ENCODE assay signal across 14 cellular contexts in the genomic region with DNA sequence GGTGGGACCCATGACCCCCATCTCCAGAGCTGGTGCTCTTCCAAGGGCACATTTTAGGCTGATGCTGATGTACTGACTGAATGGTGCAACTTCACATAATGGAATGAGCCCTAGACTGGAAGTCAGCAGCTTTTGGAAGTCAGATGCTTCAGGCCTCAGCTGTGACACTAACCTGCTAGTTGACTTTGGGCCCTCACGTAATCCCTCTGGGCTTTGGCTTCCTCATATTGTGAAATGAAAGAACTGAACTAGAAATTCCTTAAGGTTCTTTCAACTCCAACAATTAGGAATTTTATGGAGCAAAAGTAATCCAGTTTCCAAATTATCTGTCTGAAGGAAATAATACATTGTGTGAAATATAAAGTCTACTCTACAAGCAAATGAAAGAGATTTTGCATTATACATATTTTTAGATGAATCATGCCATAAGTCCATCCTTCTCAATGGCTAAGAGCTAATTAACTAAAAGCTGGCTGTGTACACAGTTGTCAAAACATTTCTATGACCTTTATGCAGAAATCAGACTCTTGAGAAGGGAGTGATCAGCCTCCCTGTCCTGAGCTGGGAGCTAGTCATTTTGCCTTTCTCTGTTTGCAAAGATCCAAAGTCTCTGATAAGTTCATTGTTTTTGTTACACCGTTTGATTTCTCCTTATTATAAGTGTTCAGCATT.
A peak's percentile ranks its signal among the peaks of the same experiment; 100 is the strongest.
DNase-seq lines count a peak whose midpoint lies in the region; ATAC-seq and TF ChIP-seq lines count a peak whose summit lies in the region.
"Had no signal": no experiment of that assay in that cellular context is flagged by ENCODE, and none has a peak within 500 bp of the region (broad histone marks: within the 10 kb centered on the region; RNA-seq: fewer than 3 reads in every experiment).

No MANE protein-coding gene starts in this region.

- TF ChIP-seq CTCF in heart right ventricle (IDR thresholded peaks at IDR 0.05) (no peak), left ventricle myocardium inferior (IDR thresholded peaks at IDR 0.05; ENCODE audit: borderline replicate concordance) (no peak), brain microvascular endothelial cell (IDR thresholded peaks at IDR 0.05; ENCODE audit: low read depth, low read length, missing control alignments) (no peak), mesothelial cell of epicardium (IDR thresholded peaks at IDR 0.05; ENCODE audit: unreplicated experiment) (no peak), tibial nerve (IDR thresholded peaks at IDR 0.05) (no peak), tibial artery (IDR thresholded peaks at IDR 0.05) (no peak), GM23338 (conservative IDR thresholded peaks at IDR 0.05; ENCODE audit: low read depth in 2 of 2) (no peak)

- H3K9me2 ChIP-seq in GM23338 (ENCODE audit: insufficient read depth), result no peaks in the 10 kb centered on the region

- H3K27me3 Mint-ChIP-seq in mesothelial cell of epicardium (ENCODE audit: low read depth), result no peaks in the 10 kb centered on the region
- peaks cover 3% of the 10 kb centered on the region for H3K27me3 Mint-ChIP-seq in GM23338 (ENCODE audit: insufficient read depth, low read depth, poor library complexity)

- DNase-seq in heart right ventricle (no peak), left ventricle myocardium inferior (no peak), brain microvascular endothelial cell (no peak), mesothelial cell of epicardium (ENCODE audit: low spot score in 2 of 2, unreplicated experiment in 2 of 2) (no peak), tibial nerve (ENCODE audit: low spot score in 2 of 2) (peak; percentile 33 to 59), HuH-7 (ENCODE audit: low spot score) (no peak), tibial artery (no peak), GM23338 (ENCODE audit: low spot score) (no peak)
- DNase-seq: activated gamma-delta T cell; effector memory CD4-positive, alpha-beta T cell; NCI-H1417; stimulated activated CD4-positive, alpha-beta T cell treated with anti-CD3 and anti-CD28 coated beads, Interleukin-2, amount 100 ng/mL, for 24 hours; WERI-Rb-1 had no signal

- peaks cover 0 to 29% (median 9%) of the 10 kb centered on the region in 9 donors for H3K4me1 ChIP-seq in heart right ventricle
- peaks cover 26% of the 10 kb centered on the region for H3K4me1 ChIP-seq in left ventricle myocardium inferior
- H3K4me1 ChIP-seq in tibial nerve, result peaks cover 0 to 12% (median 3%) of the 10 kb centered on the region in 4 donors
- no peaks in the 10 kb centered on the region for H3K4me1 ChIP-seq in tibial artery
- no peaks in the 10 kb centered on the region for H3K4me1 ChIP-seq in GM23338 (ENCODE audit: insufficient read depth)
- H3K4me1 ChIP-seq: prostate gland had no signal

- H3K27me3 ChIP-seq in heart right ventricle (no peaks in the 10 kb centered on the region), left ventricle myocardium inferior (ENCODE audit: low read depth) (no peaks in the 10 kb centered on the region), brain microvascular endothelial cell (replicated peaks) (no peaks in the 10 kb centered on the region), tibial nerve (no peaks in the 10 kb centered on the region), tibial artery (no peaks in the 10 kb centered on the region), GM23338 (ENCODE audit: insufficient read depth) (no peaks in the 10 kb centered on the region)

- in situ Hi-C loops in brain microvascular endothelial cell (cut with HindIII; ENCODE audit: low pct_ligation_motif_present, low sequenced_read_pairs), result no loop called here

- no peaks in the 10 kb centered on the region for H3K79me2 ChIP-seq in GM23338 (replicated peaks; ENCODE audit: insufficient read depth)

- H3K36me3 Mint-ChIP-seq in mesothelial cell of epicardium (peaks cover 19% of the 10 kb centered on the region), GM23338 (ENCODE audit: low read depth) (peaks cover 11% of the 10 kb centered on the region)

- H3K27ac Mint-ChIP-seq in mesothelial cell of epicardium (peak overlapping the region; percentile 39), GM23338 (no peak overlapping the region)

- intact Hi-C loops in heart right ventricle (cut with DNase I) (no loop called here), left ventricle myocardium inferior (cut with micrococcal nuclease) (no loop called here), tibial artery (cut with DNase I; ENCODE audit: low total_unique reads) (no loop called here)

- H3K4me3 ChIP-seq in heart right ventricle (no peak overlapping the region), left ventricle myocardium inferior (no peak overlapping the region), brain microvascular endothelial cell (ENCODE audit: low read depth, low read length) (no peak overlapping the region), tibial nerve (no peak overlapping the region), tibial artery (no peak overlapping the region), GM23338 (no peak overlapping the region)
- H3K4me3 ChIP-seq: prostate gland had no signal

- no peak overlapping the region for H2AFZ ChIP-seq in GM23338

- peaks cover 5% of the 10 kb centered on the region for H3K9me3 Mint-ChIP-seq in mesothelial cell of epicardium
- H3K9me3 Mint-ChIP-seq in GM23338, result peaks cover 13% of the 10 kb centered on the region; the same call in 2 of the 3 replicates

- H3K9me3 ChIP-seq in heart right ventricle, result peaks cover 0 to 7% (median 0%) of the 10 kb centered on the region in 11 donors
- no peaks in the 10 kb centered on the region for H3K9me3 ChIP-seq in left ventricle myocardium inferior (replicated peaks)
- H3K9me3 ChIP-seq in tibial nerve, result no peaks in the 10 kb centered on the region
- H3K9me3 ChIP-seq in tibial artery, result peaks cover 0 to 8% (median 0%) of the 10 kb centered on the region in 3 donors
- H3K9me3 ChIP-seq: prostate gland had no signal

- WGBS in heart right ventricle, 2 donors, result 40 to 61% methylated on average over 2 of the region's 2 CpGs
- 37 to 71% methylated on average over 2 of the region's 2 CpGs for WGBS in tibial nerve, 2 donors

- H3K4me1 Mint-ChIP-seq in mesothelial cell of epicardium (peaks cover 6% of the 10 kb centered on the region), GM23338 (peaks cover 7% of the 10 kb centered on the region; the same call in 2 of the 3 replicates)

- H3K4me3 Mint-ChIP-seq in mesothelial cell of epicardium (no peak overlapping the region), GM23338 (no peak overlapping the region)

- no peak overlapping the region for H3K4me2 ChIP-seq in GM23338

- H4K20me1 ChIP-seq in GM23338 (replicated peaks; ENCODE audit: insufficient read depth), result no peaks in the 10 kb centered on the region

- H3K36me3 ChIP-seq in heart right ventricle (no peaks in the 10 kb centered on the region), left ventricle myocardium inferior (no peaks in the 10 kb centered on the region), brain microvascular endothelial cell (replicated peaks) (no peaks in the 10 kb centered on the region), tibial nerve (no peaks in the 10 kb centered on the region), tibial artery (no peaks in the 10 kb centered on the region), GM23338 (ENCODE audit: insufficient read depth) (peaks cover 4% of the 10 kb centered on the region; the same call in 1 of the 2 replicates)
- H3K36me3 ChIP-seq: prostate gland, WERI-Rb-1 had no signal

- peak overlapping the region in 7 of 10 donors; percentile 11 to 47 (median 18) for H3K27ac ChIP-seq in heart right ventricle
- no peak overlapping the region for H3K27ac ChIP-seq in left ventricle myocardium inferior (replicated peaks)
- H3K27ac ChIP-seq in brain microvascular endothelial cell, result peak overlapping the region; percentile 70
- peak overlapping the region in 3 of 4 donors; percentile 38 to 80 (median 67) for H3K27ac ChIP-seq in tibial nerve
- no peak overlapping the region for H3K27ac ChIP-seq in tibial artery
- H3K27ac ChIP-seq in GM23338 (ENCODE audit: low read depth), result no peak overlapping the region
- H3K27ac ChIP-seq: WERI-Rb-1 had no signal

- TF ChIP-seq POLR2A in tibial nerve (IDR thresholded peaks at IDR 0.05), result no peak

- H3F3A ChIP-seq in GM23338 (replicated peaks; ENCODE audit: low read depth), result no peaks in the 10 kb centered on the region

- peak in 1 of 2 donors; percentile 75 for TF ChIP-seq EP300 in tibial nerve (IDR thresholded peaks at IDR 0.05)

- ATAC-seq in heart right ventricle, result peak in 2 of 8 donors; percentile 6 to 27
- no peak for ATAC-seq in GM23338

TF ChIP-seq in GM23338, 12 proteins besides CTCF, POLR2A, EP300 and RAD21 (continues in another document):
- TF ChIP-seq REST (IDR thresholded peaks at IDR 0.05; ENCODE audit: unreplicated experiment), result no peak

Comparison
In these comparisons a context has a peak if more than half of its experiments do, and no peak if none do; other contexts are left out.
1. H3K27ac ChIP-seq: peak in heart right ventricle (7 of 10), brain microvascular endothelial cell (single experiment) and tibial nerve (3 of 4); none in left ventricle myocardium inferior (single experiment), tibial artery (0 of 2) and GM23338 (single experiment).
2. DNase-seq: peak in tibial nerve (2 of 2); none in heart right ventricle (0 of 2), left ventricle myocardium inferior (single experiment), brain microvascular endothelial cell (single experiment), mesothelial cell of epicardium (0 of 2), HuH-7 (single experiment), tibial artery (0 of 2) and GM23338 (single experiment).